In the genomic region with DNA sequence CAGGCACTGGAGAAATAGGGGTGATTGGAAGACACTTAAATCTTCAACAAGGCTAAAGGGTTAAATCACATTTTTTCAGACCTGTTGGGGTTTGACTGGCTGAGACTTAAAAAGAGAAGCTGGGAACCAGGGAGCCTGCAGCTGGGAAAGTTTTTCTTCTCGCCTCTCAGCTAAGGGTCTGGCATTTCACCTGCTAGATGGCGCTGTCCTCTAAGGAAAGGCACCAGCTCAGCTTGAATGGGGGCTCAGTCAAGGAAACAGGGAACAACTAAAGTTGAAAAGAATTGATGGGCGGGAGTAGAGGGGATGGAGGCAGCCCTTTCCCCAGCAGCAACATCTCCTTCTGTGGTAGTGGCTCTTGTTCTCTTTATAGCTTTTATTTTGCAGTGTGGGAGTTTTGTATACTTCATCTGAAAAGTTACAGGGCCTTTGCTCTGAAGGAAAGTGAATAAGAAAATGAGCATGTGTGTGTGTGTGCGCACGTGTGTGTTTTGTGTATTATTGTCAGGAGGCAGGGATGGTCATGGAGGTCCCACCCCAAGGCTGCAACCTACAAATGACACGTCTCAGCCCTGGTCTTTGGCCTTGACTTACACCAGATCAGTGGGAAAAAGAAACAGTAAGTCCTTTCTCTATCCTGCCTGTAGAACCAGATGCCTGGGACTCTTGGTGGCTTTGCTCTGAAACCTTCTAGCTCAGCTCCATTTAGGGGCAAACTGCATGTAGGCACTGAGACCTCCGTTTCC, we compare ENCODE assay signal across 1 cellular context.
TF ChIP-seq lines count a peak whose summit lies in the region.

No MANE protein-coding gene starts in this region.

TF ChIP-seq in GM12878, 131 proteins besides CTCF, POLR2A, EP300 and RAD21 (continued from another document):
- TF ChIP-seq BHLHE40 (IDR thresholded peaks at IDR 0.05; ENCODE audit: borderline replicate concordance in 1 of 2, low read depth in 2 of 2, low read length in 1 of 2) = 0 out of 4 replicates have a peak, but pooled peaks of 1 of the 2 experiments have one; percentile 18
- no peak for TF ChIP-seq NR2C1 (IDR thresholded peaks at IDR 0.05)
- TF ChIP-seq SMC3 (IDR thresholded peaks at IDR 0.05; ENCODE audit: borderline replicate concordance, low read length) = peak; percentile 95
- TF ChIP-seq, protein P1, sequence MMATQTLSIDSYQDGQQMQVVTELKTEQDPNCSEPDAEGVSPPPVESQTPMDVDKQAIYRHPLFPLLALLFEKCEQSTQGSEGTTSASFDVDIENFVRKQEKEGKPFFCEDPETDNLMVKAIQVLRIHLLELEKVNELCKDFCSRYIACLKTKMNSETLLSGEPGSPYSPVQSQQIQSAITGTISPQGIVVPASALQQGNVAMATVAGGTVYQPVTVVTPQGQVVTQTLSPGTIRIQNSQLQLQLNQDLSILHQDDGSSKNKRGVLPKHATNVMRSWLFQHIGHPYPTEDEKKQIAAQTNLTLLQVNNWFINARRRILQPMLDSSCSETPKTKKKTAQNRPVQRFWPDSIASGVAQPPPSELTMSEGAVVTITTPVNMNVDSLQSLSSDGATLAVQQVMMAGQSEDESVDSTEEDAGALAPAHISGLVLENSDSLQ (IDR thresholded peaks at IDR 0.05) = no peak
- peak; percentile 32 for TF ChIP-seq SKIL (IDR thresholded peaks at IDR 0.05; ENCODE audit: low read depth, poor library complexity, severe bottlenecking)
- peak; percentile 65 for TF ChIP-seq YY1 (IDR thresholded peaks at IDR 0.05; ENCODE audit: low read depth, low read length)
